Comparison of ENCODE assay signal across 8 cellular contexts in genomic region chr11:117946842-117947526, GRCh38. TPM values are rescaled to one million over a fixed set of nuclear protein-coding genes. Genes with fewer than 3 reads are reported as not detected.
DNase-seq lines count a peak whose midpoint lies in the region; ATAC-seq lines count a peak whose summit lies in the region.

No MANE protein-coding gene starts in this region.

- ATAC-seq in HG03097 (IDR thresholded peaks at IDR 0.05; ENCODE audit: low FRiP score, unreplicated experiment) (peak; percentile 51), HG03378 (IDR thresholded peaks at IDR 0.05; ENCODE audit: unreplicated experiment) (no peak)

- DNase-seq in DMS114 treated with DMSO at 0.1 percent for 48 hours (lab: John Stamatoyannopoulos, UW; ENCODE audit: unreplicated experiment) (peak; percentile 54), NCI-H460 (ENCODE audit: extremely low read depth, low read depth) (peak; percentile 84), cerebellum (ENCODE audit: low spot score) (peak; percentile 88), left kidney (ENCODE audit: low read depth, low spot score) (peak; percentile 94)
- DNase-seq in activated CD4-positive, alpha-beta T cell treated with anti-CD3 and anti-CD28 coated beads for 1 hour, result peak; percentile 75
- DNase-seq in stimulated activated CD4-positive, alpha-beta T cell treated with anti-CD3 and anti-CD28 coated beads, Interleukin-4, amount 100 ng/mL, for 1 hour, result peak; percentile 83

RNA-seq across cellular contexts. Expression of gene TMPRSS13, which starts 17.8 kb away (rescaled TPM):
- total RNA-seq in NCI-H460 (2014; rRNA removed; shearing (Covaris generic)), result not detected in 2 replicates
- polyA plus RNA-seq in NCI-H460 (2014; cell fraction: nucleus; rRNA removed), result not detected in 2 replicates
- 0.09 TPM for total RNA-seq in cerebellum

RNA-seq across cellular contexts. Expression of gene IL10RA, which starts 39.2 kb away (rescaled TPM):
- 0.35 and 2.7 TPM in 2 replicates for total RNA-seq in NCI-H460 (2014; rRNA removed; shearing (Covaris generic))
- 0.25 TPM in 1 of 2 replicates, not detected in the other for polyA plus RNA-seq in NCI-H460 (2014; cell fraction: nucleus; rRNA removed)
- total RNA-seq in cerebellum, result 3.0 TPM
